ENCODE assay signal across 11 cellular contexts in genomic region chr4:140993969-140994459, GRCh38.
"Had no signal": no experiment of that assay in that cellular context is flagged by ENCODE, and none has a peak within 500 bp of the region (broad histone marks: within the 10 kb centered on the region; RNA-seq: fewer than 3 reads in every experiment).

No MANE protein-coding gene starts in this region.

- H3K27me3 ChIP-seq: ovary had no signal

- DNase-seq: activated CD4-positive, alpha-beta T cell treated with anti-CD3 and anti-CD28 coated beads, Interleukin-2, amount 50 U/mL, for 1 hour; activated CD8-positive, alpha-beta memory T cell treated with anti-CD3 and anti-CD28 coated beads for 24 hours; activated naive CD4-positive, alpha-beta T cell treated with anti-CD3 and anti-CD28 coated beads for 36 hours; activated naive CD8-positive, alpha-beta T cell treated with anti-CD3 and anti-CD28 coated beads, Interleukin-2, amount 50 U/mL, for 24 hours; glutamatergic neuron; naive B cell; stimulated activated naive CD8-positive, alpha-beta T cell treated with anti-CD3 and anti-CD28 coated beads, Interleukin-15, Interleukin-2, amounts not matched to agents 100 U/mL and 50 U/mL, for 24 hours; T-helper 9 cell had no signal

- FAIRE-seq: endometrium had no signal

- H3K9me3 ChIP-seq: ovary had no signal

- H3K27ac ChIP-seq: skin epidermis had no signal

- H3K36me3 ChIP-seq: ovary had no signal

- ATAC-seq: activated naive CD8-positive, alpha-beta T cell treated with anti-CD3 and anti-CD28 coated beads, Interleukin-2, amount 50 U/mL, for 24 hours; stimulated activated naive CD8-positive, alpha-beta T cell treated with anti-CD3 and anti-CD28 coated beads, Interleukin-15, Interleukin-2, amounts not matched to agents 100 U/mL and 50 U/mL, for 24 hours had no signal

- H3K4me3 ChIP-seq: ovary, skin epidermis had no signal
